In genomic region chr2:43024515-43024962, GRCh38 we compare ENCODE assay signal across 8 cellular contexts.
DNase-seq lines count a peak whose midpoint lies in the region; ATAC-seq and TF ChIP-seq lines count a peak whose summit lies in the region.

No MANE protein-coding gene starts in this region.

- H3K27ac ChIP-seq in gastroesophageal sphincter: peak overlapping the region in 1 of 4 donors; percentile 77
- H3K27ac ChIP-seq in ovary: peak overlapping the region; percentile 20 to 34

- TF ChIP-seq POLR2A in gastroesophageal sphincter (IDR thresholded peaks at IDR 0.05) (no peak), ovary (IDR thresholded peaks at IDR 0.05) (no peak)

- peaks cover 0 to 12% (median 0%) of the 10 kb centered on the region in 3 donors for H3K9me3 ChIP-seq in gastroesophageal sphincter
- no peaks in the 10 kb centered on the region for H3K9me3 ChIP-seq in ovary

- WGBS in gastroesophageal sphincter (ENCODE audit: low coverage in 1 of 2), 2 donors: 17 to 42% methylated on average over 1 to 6 of the region's 8 CpGs
- WGBS in ovary, 3 donors: 36 to 46% (median 44%) methylated on average over 8 of the region's 8 CpGs

- peaks cover 0 to 26% (median 16%) of the 10 kb centered on the region in 3 donors for H3K4me1 ChIP-seq in gastroesophageal sphincter
- H3K4me1 ChIP-seq in ovary (ENCODE audit: insufficient read depth): peaks cover 7% of the 10 kb centered on the region

- no peak for TF ChIP-seq EP300 in gastroesophageal sphincter (IDR thresholded peaks at IDR 0.05)
- TF ChIP-seq EP300 in ovary (IDR thresholded peaks at IDR 0.05): no peak

- H3K4me3 ChIP-seq in gastroesophageal sphincter: no peak overlapping the region
- no peak overlapping the region for H3K4me3 ChIP-seq in ovary

- H3K36me3 ChIP-seq in gastroesophageal sphincter (no peaks in the 10 kb centered on the region), ovary (no peaks in the 10 kb centered on the region)

- TF ChIP-seq CTCF in gastroesophageal sphincter (IDR thresholded peaks at IDR 0.05) (peak in 3 of 4 experiments; percentile 68 to 97 (median 77)), ovary (IDR thresholded peaks at IDR 0.05) (peak; percentile 63 to 85 (median 78))

- no peaks in the 10 kb centered on the region for H3K27me3 ChIP-seq in gastroesophageal sphincter
- no peaks in the 10 kb centered on the region for H3K27me3 ChIP-seq in ovary

- DNase-seq in NCI-H748 (lab: John Stamatoyannopoulos, UW; ENCODE audit: unreplicated experiment) (peak; percentile 7), NCI-H748 treated with DMSO at 0.1 percent for 48 hours (lab: John Stamatoyannopoulos, UW) (no peak), NCI-H1048 (lab: John Stamatoyannopoulos, UW) (peak; percentile 9), ovary (peak; percentile 70 to 82 (median 80)), KG1 (lab: John Stamatoyannopoulos, UW) (no peak)
- DNase-seq in activated T-helper 9 cell treated with anti-CD3 and anti-CD28 coated beads, Interleukin-2, amount 50 U/mL, for 16 hours (ENCODE audit: low read depth): peak; percentile 6

- intact Hi-C loops in ovary (cut with DNase I): loop anchor here in 3 of 4 donors (5.0 to 10.0 kb wide), 4 partner anchors 47 to 67 kb away; no protein-coding TSS in a partner anchor

- ATAC-seq in gastroesophageal sphincter (peak; percentile 66), GM19328 (IDR thresholded peaks at IDR 0.05; ENCODE audit: unreplicated experiment) (no peak)

Comparison
In these comparisons a context has a peak if more than half of its experiments do, and no peak if none do; other contexts are left out.
1. DNase-seq: peak in NCI-H748 (single experiment), NCI-H1048 (single experiment), activated T-helper 9 cell treated with anti-CD3 and anti-CD28 coated beads, Interleukin-2, amount 50 U/mL, for 16 hours (single experiment) and ovary (5 of 5); none in NCI-H748 treated with DMSO at 0.1 percent for 48 hours (single experiment) and KG1 (single experiment).